9 cellular contexts compared by ENCODE assay signal in the genomic region with DNA sequence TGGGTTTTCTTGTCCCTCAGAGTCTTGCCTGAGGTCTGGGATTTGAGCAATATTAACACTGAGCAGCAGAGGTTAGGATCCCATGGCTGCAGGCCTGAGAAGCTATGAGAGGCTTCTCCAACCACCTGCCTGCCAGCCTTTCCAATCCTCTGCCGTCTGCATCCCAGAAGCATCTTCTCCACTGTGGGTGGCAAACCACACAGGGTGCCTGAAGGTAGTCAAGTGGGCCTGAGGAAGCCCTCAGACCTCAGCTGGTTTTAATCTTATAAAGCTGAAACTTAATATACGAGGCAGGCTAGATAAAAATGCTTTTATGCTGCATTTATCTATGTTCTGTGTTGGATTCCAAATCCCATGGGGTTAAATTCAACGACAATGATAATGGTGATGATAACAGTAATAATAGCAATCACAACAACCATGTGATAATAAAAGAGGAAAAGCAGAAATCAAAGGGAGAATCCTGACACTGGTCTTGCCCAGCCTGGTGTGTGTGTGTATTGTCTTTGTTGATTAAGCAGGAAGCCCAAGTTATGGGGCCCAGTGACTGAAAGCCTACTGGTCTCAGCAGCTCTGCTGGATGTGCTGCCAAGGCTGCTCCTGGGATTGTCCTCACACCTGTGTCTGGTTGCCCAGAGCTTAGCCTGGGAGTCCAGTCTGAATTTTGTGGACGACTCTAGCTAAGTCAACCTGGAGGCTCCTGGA.
"Had no signal": no experiment of that assay in that cellular context is flagged by ENCODE, and none has a peak within 500 bp of the region (broad histone marks: within the 10 kb centered on the region; RNA-seq: fewer than 3 reads in every experiment).

No MANE protein-coding gene starts in this region.

- H3K4me3 ChIP-seq: HAP-1, K562 had no signal

- H3K9me3 ChIP-seq: HAP-1 had no signal

- ATAC-seq: HCT116, K562 had no signal

- DNase-seq: GOT3, H7, HFFc6, IMR-90, KG1 had no signal

- H3K4me1 ChIP-seq: HAP-1 had no signal

- H3K36me3 ChIP-seq: HAP-1 had no signal

- FAIRE-seq: K562 had no signal

- H3K27ac ChIP-seq: HL-60 had no signal
